ENCODE assay signal across 1 cellular context in genomic region chr4:105473340-105474109, GRCh38.
TF ChIP-seq lines count a peak whose summit lies in the region.

Gene PPA2 (minus strand): TSS chr4:105474062. CDS start chr4:105474050, 12 bp downstream.

TF ChIP-seq in K562, 482 proteins besides CTCF, POLR2A, EP300 and RAD21 (continued from another document and continues in another):
- TF ChIP-seq, protein P1, sequence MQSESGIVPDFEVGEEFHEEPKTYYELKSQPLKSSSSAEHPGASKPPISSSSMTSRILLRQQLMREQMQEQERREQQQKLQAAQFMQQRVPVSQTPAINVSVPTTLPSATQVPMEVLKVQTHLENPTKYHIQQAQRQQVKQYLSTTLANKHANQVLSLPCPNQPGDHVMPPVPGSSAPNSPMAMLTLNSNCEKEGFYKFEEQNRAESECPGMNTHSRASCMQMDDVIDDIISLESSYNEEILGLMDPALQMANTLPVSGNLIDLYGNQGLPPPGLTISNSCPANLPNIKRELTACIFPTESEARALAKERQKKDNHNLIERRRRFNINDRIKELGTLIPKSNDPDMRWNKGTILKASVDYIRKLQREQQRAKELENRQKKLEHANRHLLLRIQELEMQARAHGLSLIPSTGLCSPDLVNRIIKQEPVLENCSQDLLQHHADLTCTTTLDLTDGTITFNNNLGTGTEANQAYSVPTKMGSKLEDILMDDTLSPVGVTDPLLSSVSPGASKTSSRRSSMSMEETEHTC (IDR thresholded peaks at IDR 0.05): no peak
- no peak for TF ChIP-seq CHCHD3 (CRISPR knock-in tag; IDR thresholded peaks at IDR 0.05)
- peak; percentile 83 for TF ChIP-seq ATF7 (IDR thresholded peaks at IDR 0.05)
- no peak for TF ChIP-seq HSF4 (CRISPR knock-in tag; IDR thresholded peaks at IDR 0.05; ENCODE audit: borderline replicate concordance)
- no peak for TF ChIP-seq TCF7L2 (IDR thresholded peaks at IDR 0.05; ENCODE audit: low read depth, low read length)
- peak; percentile 83 for TF ChIP-seq LCOR (CRISPR knock-in tag; IDR thresholded peaks at IDR 0.05)
- no peak for TF ChIP-seq ZNF707 (CRISPR knock-in tag; conservative IDR thresholded peaks at IDR 0.05)
- no peak for TF ChIP-seq ZNF699 (CRISPR knock-in tag; IDR thresholded peaks at IDR 0.05; ENCODE audit: insufficient replicate concordance)
- TF ChIP-seq IRF1 (CRISPR knock-in tag; IDR thresholded peaks at IDR 0.05; ENCODE audit: borderline replicate concordance): no peak
- TF ChIP-seq, protein P2, sequence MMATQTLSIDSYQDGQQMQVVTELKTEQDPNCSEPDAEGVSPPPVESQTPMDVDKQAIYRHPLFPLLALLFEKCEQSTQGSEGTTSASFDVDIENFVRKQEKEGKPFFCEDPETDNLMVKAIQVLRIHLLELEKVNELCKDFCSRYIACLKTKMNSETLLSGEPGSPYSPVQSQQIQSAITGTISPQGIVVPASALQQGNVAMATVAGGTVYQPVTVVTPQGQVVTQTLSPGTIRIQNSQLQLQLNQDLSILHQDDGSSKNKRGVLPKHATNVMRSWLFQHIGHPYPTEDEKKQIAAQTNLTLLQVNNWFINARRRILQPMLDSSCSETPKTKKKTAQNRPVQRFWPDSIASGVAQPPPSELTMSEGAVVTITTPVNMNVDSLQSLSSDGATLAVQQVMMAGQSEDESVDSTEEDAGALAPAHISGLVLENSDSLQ (IDR thresholded peaks at IDR 0.05): no peak; the same call in 1 of the 2 replicates
- no peak for TF ChIP-seq ZNF449 (CRISPR knock-in tag; IDR thresholded peaks at IDR 0.05)
- no peak for TF ChIP-seq ZNF75A (CRISPR knock-in tag; IDR thresholded peaks at IDR 0.05)
- no peak for TF ChIP-seq ZBTB40 (IDR thresholded peaks at IDR 0.05)
- no peak for TF ChIP-seq ZBTB40 (CRISPR knock-in tag; IDR thresholded peaks at IDR 0.05)
- no peak for TF ChIP-seq GATAD2A (IDR thresholded peaks at IDR 0.05)
- no peak for TF ChIP-seq NR2F6 (CRISPR knock-in tag; IDR thresholded peaks at IDR 0.05)
- peak; percentile 35; the same call in 1 of the 2 replicates for TF ChIP-seq ZBTB7A (IDR thresholded peaks at IDR 0.05; ENCODE audit: borderline replicate concordance, control insufficient read depth, low read depth, low read length)
- no peak for TF ChIP-seq SAFB2 (IDR thresholded peaks at IDR 0.05; ENCODE audit: borderline replicate concordance, low read depth, low read length, severe bottlenecking)
- TF ChIP-seq, protein P3, sequence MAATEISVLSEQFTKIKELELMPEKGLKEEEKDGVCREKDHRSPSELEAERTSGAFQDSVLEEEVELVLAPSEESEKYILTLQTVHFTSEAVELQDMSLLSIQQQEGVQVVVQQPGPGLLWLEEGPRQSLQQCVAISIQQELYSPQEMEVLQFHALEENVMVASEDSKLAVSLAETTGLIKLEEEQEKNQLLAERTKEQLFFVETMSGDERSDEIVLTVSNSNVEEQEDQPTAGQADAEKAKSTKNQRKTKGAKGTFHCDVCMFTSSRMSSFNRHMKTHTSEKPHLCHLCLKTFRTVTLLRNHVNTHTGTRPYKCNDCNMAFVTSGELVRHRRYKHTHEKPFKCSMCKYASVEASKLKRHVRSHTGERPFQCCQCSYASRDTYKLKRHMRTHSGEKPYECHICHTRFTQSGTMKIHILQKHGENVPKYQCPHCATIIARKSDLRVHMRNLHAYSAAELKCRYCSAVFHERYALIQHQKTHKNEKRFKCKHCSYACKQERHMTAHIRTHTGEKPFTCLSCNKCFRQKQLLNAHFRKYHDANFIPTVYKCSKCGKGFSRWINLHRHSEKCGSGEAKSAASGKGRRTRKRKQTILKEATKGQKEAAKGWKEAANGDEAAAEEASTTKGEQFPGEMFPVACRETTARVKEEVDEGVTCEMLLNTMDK (IDR thresholded peaks at IDR 0.05; ENCODE audit: borderline replicate concordance, insufficient read depth, low read depth, low read length, poor library complexity, severe bottlenecking): peak; percentile 78
- no peak for TF ChIP-seq CC2D1A (IDR thresholded peaks at IDR 0.05)
- TF ChIP-seq ILK (tag; IDR thresholded peaks at IDR 0.05; ENCODE audit: borderline replicate concordance, low read depth): no peak
- TF ChIP-seq, protein P4, sequence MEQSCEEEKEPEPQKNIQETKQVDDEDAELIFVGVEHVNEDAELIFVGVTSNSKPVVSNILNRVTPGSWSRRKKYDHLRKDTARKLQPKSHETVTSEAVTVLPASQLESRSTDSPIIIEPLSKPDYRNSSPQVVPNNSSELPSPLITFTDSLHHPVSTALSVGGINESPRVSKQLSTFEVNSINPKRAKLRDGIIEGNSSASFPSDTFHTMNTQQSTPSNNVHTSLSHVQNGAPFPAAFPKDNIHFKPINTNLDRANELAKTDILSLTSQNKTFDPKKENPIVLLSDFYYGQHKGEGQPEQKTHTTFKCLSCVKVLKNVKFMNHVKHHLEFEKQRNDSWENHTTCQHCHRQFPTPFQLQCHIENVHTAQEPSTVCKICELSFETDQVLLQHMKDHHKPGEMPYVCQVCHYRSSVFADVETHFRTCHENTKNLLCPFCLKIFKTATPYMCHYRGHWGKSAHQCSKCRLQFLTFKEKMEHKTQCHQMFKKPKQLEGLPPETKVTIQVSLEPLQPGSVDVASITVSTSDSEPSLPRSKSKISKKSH (CRISPR knock-in tag; IDR thresholded peaks at IDR 0.05): no peak
- no peak for TF ChIP-seq SMARCA4 (IDR thresholded peaks at IDR 0.05)
- peak; percentile 77; the same call in 1 of the 2 replicates for TF ChIP-seq NFRKB (IDR thresholded peaks at IDR 0.05; ENCODE audit: low read depth)
- peak; percentile 68 for TF ChIP-seq U2AF1 (optimal IDR thresholded peaks at IDR 0.05; ENCODE audit: low read depth, low read length)
- peak; percentile 30; the same call in 1 of the 2 replicates for TF ChIP-seq GABPA (tag; conservative IDR thresholded peaks at IDR 0.05; ENCODE audit: low read depth)
- TF ChIP-seq PYGO2 (tag; IDR thresholded peaks at IDR 0.05): no peak
- TF ChIP-seq ZNF282 (CRISPR knock-in tag; IDR thresholded peaks at IDR 0.05): 0 out of 2 replicates have a peak, but pooled peaks have one; percentile 69
- TF ChIP-seq ZNF639 (CRISPR knock-in tag; conservative IDR thresholded peaks at IDR 0.05 in 1 of 2, IDR thresholded peaks at IDR 0.05 in 1 of 2): no peak
- no peak for TF ChIP-seq GATAD2B (IDR thresholded peaks at IDR 0.05; ENCODE audit: borderline replicate concordance)
- TF ChIP-seq CCAR2 (IDR thresholded peaks at IDR 0.05; ENCODE audit: low read depth, low read length): no peak
- TF ChIP-seq ILF3 (IDR thresholded peaks at IDR 0.05; ENCODE audit: borderline replicate concordance): peak; percentile 82; the same call in 1 of the 2 replicates
- no peak for TF ChIP-seq NR0B1 (IDR thresholded peaks at IDR 0.05; ENCODE audit: partially characterized antibody)
- peak; percentile 95 for TF ChIP-seq POLR2G (IDR thresholded peaks at IDR 0.05; ENCODE audit: low read depth, low read length)
- TF ChIP-seq, protein P5, sequence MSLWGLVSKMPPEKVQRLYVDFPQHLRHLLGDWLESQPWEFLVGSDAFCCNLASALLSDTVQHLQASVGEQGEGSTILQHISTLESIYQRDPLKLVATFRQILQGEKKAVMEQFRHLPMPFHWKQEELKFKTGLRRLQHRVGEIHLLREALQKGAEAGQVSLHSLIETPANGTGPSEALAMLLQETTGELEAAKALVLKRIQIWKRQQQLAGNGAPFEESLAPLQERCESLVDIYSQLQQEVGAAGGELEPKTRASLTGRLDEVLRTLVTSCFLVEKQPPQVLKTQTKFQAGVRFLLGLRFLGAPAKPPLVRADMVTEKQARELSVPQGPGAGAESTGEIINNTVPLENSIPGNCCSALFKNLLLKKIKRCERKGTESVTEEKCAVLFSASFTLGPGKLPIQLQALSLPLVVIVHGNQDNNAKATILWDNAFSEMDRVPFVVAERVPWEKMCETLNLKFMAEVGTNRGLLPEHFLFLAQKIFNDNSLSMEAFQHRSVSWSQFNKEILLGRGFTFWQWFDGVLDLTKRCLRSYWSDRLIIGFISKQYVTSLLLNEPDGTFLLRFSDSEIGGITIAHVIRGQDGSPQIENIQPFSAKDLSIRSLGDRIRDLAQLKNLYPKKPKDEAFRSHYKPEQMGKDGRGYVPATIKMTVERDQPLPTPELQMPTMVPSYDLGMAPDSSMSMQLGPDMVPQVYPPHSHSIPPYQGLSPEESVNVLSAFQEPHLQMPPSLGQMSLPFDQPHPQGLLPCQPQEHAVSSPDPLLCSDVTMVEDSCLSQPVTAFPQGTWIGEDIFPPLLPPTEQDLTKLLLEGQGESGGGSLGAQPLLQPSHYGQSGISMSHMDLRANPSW (CRISPR knock-in tag; IDR thresholded peaks at IDR 0.05): no peak
- no peak for TF ChIP-seq CSDE1 (IDR thresholded peaks at IDR 0.05)
